In the genomic region with DNA sequence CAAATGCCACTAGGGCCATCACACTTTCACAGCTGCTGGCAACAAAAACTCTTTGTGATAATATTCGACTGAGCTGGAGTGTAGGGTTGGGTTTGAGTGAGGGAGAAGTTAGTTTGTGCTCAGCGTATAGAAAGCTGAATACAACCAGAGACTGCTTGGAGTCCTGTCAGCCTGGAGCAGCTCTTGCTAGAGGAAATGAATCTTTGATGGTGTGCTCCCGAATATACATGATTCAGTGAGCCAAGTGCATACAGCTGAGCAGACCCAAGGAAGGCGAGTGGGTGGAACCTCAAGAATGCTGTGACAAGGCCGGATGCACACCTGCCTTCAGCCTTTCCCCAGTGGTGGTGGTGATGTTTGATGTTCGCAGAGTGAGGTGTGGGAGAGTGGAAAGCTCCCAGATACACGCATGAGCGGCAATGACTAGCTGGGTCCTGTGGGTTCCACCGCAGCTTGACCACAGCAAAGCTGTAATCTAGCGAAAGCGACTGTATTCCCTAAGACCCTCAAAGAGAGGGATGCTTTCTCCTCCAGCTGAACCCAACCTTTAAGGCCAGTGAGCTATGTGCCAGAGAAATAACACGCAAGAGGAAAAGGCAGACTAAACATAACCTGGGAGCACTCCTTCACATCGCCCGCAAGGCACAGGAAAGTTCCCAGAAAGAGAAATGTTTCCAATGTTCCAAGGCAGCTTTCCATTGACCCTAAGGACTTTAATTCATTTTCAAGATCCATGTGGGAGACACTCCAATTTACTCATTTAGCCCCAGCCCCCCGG, we compare ENCODE assay signal across 8 cellular contexts. TPM values are rescaled to one million over a fixed set of nuclear protein-coding genes. Genes with fewer than 3 reads are reported as not detected.
A peak's percentile ranks its signal among the peaks of the same experiment; 100 is the strongest.
DNase-seq lines count a peak whose midpoint lies in the region; ATAC-seq, FAIRE-seq and TF ChIP-seq lines count a peak whose summit lies in the region.

No MANE protein-coding gene starts in this region.

- intact Hi-C loops in Caco-2 (cut with micrococcal nuclease; ENCODE audit: unreplicated experiment): no loop called here
- intact Hi-C loops in ovary (cut with DNase I): loop anchor here in 3 of 4 donors (2.0 to 10.0 kb wide), 4 partner anchors 98 to 187 kb away; no protein-coding TSS in a partner anchor

- no peak for TF ChIP-seq CTCF in Caco-2 (IDR thresholded peaks at IDR 0.05; ENCODE audit: insufficient read depth in 1 of 2, low read depth in 1 of 2, low read length in 1 of 2, severe bottlenecking in 1 of 2, unreplicated experiment in 1 of 2)
- no peak for TF ChIP-seq CTCF in ovary (IDR thresholded peaks at IDR 0.05)
- TF ChIP-seq CTCF in tibial nerve (IDR thresholded peaks at IDR 0.05): no peak

- H3K27ac ChIP-seq in HUES6 (ENCODE audit: low read depth, low read length): no peak overlapping the region
- peak overlapping the region; percentile 45 to 68 for H3K27ac ChIP-seq in ovary
- peak overlapping the region in 3 of 4 donors; percentile 45 to 82 (median 74) for H3K27ac ChIP-seq in tibial nerve

- CTCF ChIA-PET in Caco-2 (lab: Charles Lee): interaction anchor here (1.4 to 4.3 kb wide), 7 partner anchors 10 to 189 kb away, joined by 3 to 42 read pairs (median 12); no protein-coding TSS in a partner anchor

- H3K27ac Mint-ChIP-seq in Caco-2 (ENCODE audit: unreplicated experiment): no peak overlapping the region

- no peak for FAIRE-seq in RCC 7860 (lab: Jason Lieb, UNC)

- H3K36me3 Mint-ChIP-seq in Caco-2 (ENCODE audit: insufficient read depth, unreplicated experiment): peaks cover 5% of the 10 kb centered on the region

- TF ChIP-seq EP300 in ovary (IDR thresholded peaks at IDR 0.05) (no peak), tibial nerve (IDR thresholded peaks at IDR 0.05) (no peak)

- POLR2A ChIA-PET in Caco-2 (lab: Charles Lee): no interaction called here

- no peaks in the 10 kb centered on the region for H3K27me3 ChIP-seq in Caco-2 (replicated peaks; ENCODE audit: control insufficient read depth, insufficient read depth, low read length)
- H3K27me3 ChIP-seq in HUES6 (ENCODE audit: control insufficient read depth, insufficient read depth, low read length): peaks cover 14% of the 10 kb centered on the region
- no peaks in the 10 kb centered on the region for H3K27me3 ChIP-seq in ovary
- no peaks in the 10 kb centered on the region for H3K27me3 ChIP-seq in tibial nerve

- WGBS in ovary, 3 donors: 27 to 41% (median 36%) methylated on average over 15 of the region's 15 CpGs
- WGBS in tibial nerve, 2 donors: 64 to 71% methylated on average over 15 of the region's 15 CpGs

- H3K4me1 Mint-ChIP-seq in Caco-2 (ENCODE audit: low read depth, unreplicated experiment): no peaks in the 10 kb centered on the region

- no peaks in the 10 kb centered on the region for H3K9me3 Mint-ChIP-seq in Caco-2 (ENCODE audit: unreplicated experiment)

- TF ChIP-seq POLR2A in ovary (IDR thresholded peaks at IDR 0.05) (peak; percentile 18), tibial nerve (IDR thresholded peaks at IDR 0.05) (no peak)

- H3K4me3 ChIP-seq in Caco-2 (ENCODE audit: low read depth, low read length) (peak overlapping the region; percentile 79; the same call in 1 of the 2 replicates), HUES6 (ENCODE audit: low read depth, low read length) (peak overlapping the region; percentile 81), ovary (peak overlapping the region; percentile 75), tibial nerve (peak overlapping the region; percentile 59 to 92 (median 72))

- H3K27me3 Mint-ChIP-seq in Caco-2 (ENCODE audit: insufficient read depth, unreplicated experiment): no peaks in the 10 kb centered on the region

- no peak for DNase-seq in Caco-2
- DNase-seq in activated CD8-positive, alpha-beta memory T cell treated with anti-CD3 and anti-CD28 coated beads, Interleukin-2, amount 50 U/mL, for 1 hour (ENCODE audit: extremely low read depth): peak; percentile 81
- DNase-seq in ovary: no peak
- DNase-seq in tibial nerve (ENCODE audit: low spot score in 2 of 2): no peak
- no peak for DNase-seq in NCI-H1436 treated with DMSO at 0.1 percent for 48 hours (lab: John Stamatoyannopoulos, UW)
- DNase-seq in RCC 7860 (ENCODE audit: low spot score): no peak

- H3K4me1 ChIP-seq in Caco-2 (peaks cover 14% of the 10 kb centered on the region), HUES6 (ENCODE audit: control insufficient read depth, insufficient read depth, low read length) (peaks cover 12% of the 10 kb centered on the region), ovary (ENCODE audit: insufficient read depth) (peaks cover 2% of the 10 kb centered on the region), tibial nerve (peaks cover 0 to 45% (median 25%) of the 10 kb centered on the region in 4 donors)

- BruUV-seq in Caco-2 (replicated peaks; lab: Mats Ljungman, UMichigan): no TSS peak

- no peak overlapping the region for H3K9ac ChIP-seq in HUES6 (ENCODE audit: low read length)

- ATAC-seq in esophagus mucosa: peak; percentile 62

- H3K9me3 ChIP-seq in Caco-2: no peaks in the 10 kb centered on the region
- H3K9me3 ChIP-seq in HUES6 (ENCODE audit: control insufficient read depth, insufficient read depth, low read depth, low read length): no peaks in the 10 kb centered on the region
- H3K9me3 ChIP-seq in ovary: no peaks in the 10 kb centered on the region
- H3K9me3 ChIP-seq in tibial nerve: no peaks in the 10 kb centered on the region

- H3K4me3 Mint-ChIP-seq in Caco-2 (ENCODE audit: unreplicated experiment): peak overlapping the region; percentile 79

- H3K36me3 ChIP-seq in Caco-2 (ENCODE audit: control insufficient read depth, insufficient read depth, low read length) (no peaks in the 10 kb centered on the region), HUES6 (ENCODE audit: control insufficient read depth, insufficient read depth, low read length) (no peaks in the 10 kb centered on the region), ovary (no peaks in the 10 kb centered on the region), tibial nerve (no peaks in the 10 kb centered on the region)

RNA-seq across cellular contexts. Expression of a gene that starts 1.2 kb away (rescaled TPM):
- total RNA-seq in Caco-2 (2022): 10.2 and 14.8 TPM in 2 replicates
- total RNA-seq in esophagus mucosa: 30.2 TPM
- total RNA-seq in ovary: 10 to 100 TPM; 23.5 to 48.1 (median 39.5) TPM
- 10 to 100 TPM; 23.9 to 48.2 TPM for polyA plus RNA-seq in ovary
- 10 to 100 TPM; 13.0 to 21.9 (median 13.8) TPM for total RNA-seq in tibial nerve
